In the genomic region with DNA sequence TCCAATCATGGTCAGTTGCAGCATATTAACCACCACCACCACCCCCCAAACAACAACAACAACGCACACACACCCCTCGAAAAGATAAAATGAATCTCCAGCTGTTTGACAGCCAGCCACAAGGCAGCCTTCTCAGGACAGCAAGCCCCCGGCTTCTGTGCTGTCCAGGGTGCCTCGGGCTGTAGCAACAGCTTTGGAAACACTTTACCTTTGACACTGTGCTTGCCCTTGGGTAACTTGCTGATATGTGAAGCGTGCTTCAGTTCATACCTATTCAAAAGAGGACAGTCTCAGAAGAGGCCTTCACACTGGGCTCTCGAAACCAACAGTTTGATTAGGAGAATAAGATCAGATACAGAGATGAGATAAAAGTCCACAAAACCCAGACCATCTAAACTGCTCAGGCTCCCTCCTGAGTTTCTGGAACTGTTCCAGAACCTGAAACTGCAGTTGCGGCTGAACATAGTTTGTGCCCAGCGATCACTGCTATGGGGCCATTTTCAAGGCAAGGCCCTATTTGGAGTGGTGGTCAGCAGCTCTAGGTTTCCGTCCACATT, we compare ENCODE assay signal across 27 cellular contexts. TPM values are rescaled to one million over a fixed set of nuclear protein-coding genes. Genes with fewer than 3 reads are reported as not detected.
DNase-seq lines count a peak whose midpoint lies in the region; ATAC-seq, FAIRE-seq and TF ChIP-seq lines count a peak whose summit lies in the region.
"Had no signal": no experiment of that assay in that cellular context is flagged by ENCODE, and none has a peak within 500 bp of the region (broad histone marks: within the 10 kb centered on the region; RNA-seq: fewer than 3 reads in every experiment).

No MANE protein-coding gene starts in this region.

- no peak for TF ChIP-seq POLR2A in K562 (conservative IDR thresholded peaks at IDR 0.05)

- H3K27me3 ChIP-seq in SK-N-SH (ENCODE audit: insufficient read depth) (no peaks in the 10 kb centered on the region), K562 (ENCODE audit: control insufficient read depth in 2 of 2, insufficient read depth in 2 of 2, low read length in 2 of 2) (no peaks in the 10 kb centered on the region), trophoblast cell (ENCODE audit: insufficient read depth, low read length) (no peaks in the 10 kb centered on the region)
- no peaks in the 10 kb centered on the region for H3K27me3 ChIP-seq in CD8-positive, alpha-beta T cell (ENCODE audit: insufficient read depth, low read length)
- H3K27me3 ChIP-seq: BLaER1, SJCRH30 had no signal

- in situ Hi-C loops in K562 (cut with MboI), result no loop called here

- H3K4me1 ChIP-seq in SK-N-SH (ENCODE audit: control insufficient read depth in 1 of 2, insufficient read depth in 2 of 2, low read depth in 1 of 2, low read length in 1 of 2) (peaks cover 0 to 40% of the 10 kb centered on the region in 2 experiments; a peak in 2 of 4 replicates), K562 (replicated peaks in 1 of 2; ENCODE audit: control insufficient read depth in 2 of 2, insufficient read depth in 2 of 2, low read length in 2 of 2) (no peaks in the 10 kb centered on the region), trophoblast cell (ENCODE audit: control insufficient read depth in 1 of 2, insufficient read depth in 2 of 2, low read length in 2 of 2) (no peaks in the 10 kb centered on the region)
- no peaks in the 10 kb centered on the region for H3K4me1 ChIP-seq in CD8-positive, alpha-beta T cell (ENCODE audit: insufficient read depth, low read length)
- H3K4me1 ChIP-seq: SJCRH30 had no signal

- no peak overlapping the region for H3K18ac ChIP-seq in trophoblast cell (ENCODE audit: low read length)

- H3K9me1 ChIP-seq in K562 (ENCODE audit: control insufficient read depth, insufficient read depth, low read length), result no peaks in the 10 kb centered on the region

- H3K27ac ChIP-seq in SK-N-SH (ENCODE audit: low read depth in 2 of 2, low read length in 1 of 2) (peak overlapping the region in 1 of 2 experiments; percentile 23; a peak in 1 of 4 replicates), K562 (ENCODE audit: extremely low read depth, low read depth, low read length) (no peak overlapping the region), trophoblast cell (ENCODE audit: low read depth, low read length) (no peak overlapping the region)
- H3K27ac ChIP-seq in CD8-positive, alpha-beta T cell (ENCODE audit: low read depth, low read length), result no peak overlapping the region
- H3K27ac ChIP-seq: 22Rv1, BLaER1, SJCRH30 had no signal

- no peak overlapping the region for H2BK5ac ChIP-seq in trophoblast cell (ENCODE audit: low read depth, low read length, poor library complexity)

- CTCF ChIA-PET in SK-N-SH (lab: Yijun Ruan, JAX) (interaction anchor here (0.7 to 1.2 kb wide), 3 partner anchors 41 to 238 kb away, joined by 3 to 4 read pairs (median 4); no protein-coding TSS in a partner anchor), K562 (lab: Yijun Ruan, JAX; ENCODE audit: low intra/inter-chr PET ratio) (no interaction called here)
- CTCF ChIA-PET in CD8-positive, alpha-beta T cell (lab: Charles Lee), result interaction anchor here (0.6 to 1.7 kb wide), 2 partner anchors 30 to 786 kb away, joined by 4 to 5 read pairs; no protein-coding TSS in a partner anchor

- H4K8ac ChIP-seq in trophoblast cell (ENCODE audit: low read depth, low read length), result no peak overlapping the region

- H3K4me2 ChIP-seq in SK-N-SH (no peak overlapping the region), K562 (ENCODE audit: insufficient read depth, low read length) (no peak overlapping the region), trophoblast cell (ENCODE audit: low read length) (no peak overlapping the region)
- H3K4me2 ChIP-seq: BLaER1 had no signal

- H2AK5ac ChIP-seq in trophoblast cell (ENCODE audit: low read length), result no peak overlapping the region

- no peak overlapping the region for H3K23ac ChIP-seq in trophoblast cell (ENCODE audit: low read length)

- H3K4ac ChIP-seq in trophoblast cell (ENCODE audit: low read depth, low read length), result no peak overlapping the region

- peak overlapping the region; percentile 41 for H3K27ac Mint-ChIP-seq in CD8-positive, alpha-beta T cell
- H3K27ac Mint-ChIP-seq: CD4-positive, alpha-beta T cell had no signal

- no peaks in the 10 kb centered on the region for H3K79me1 ChIP-seq in trophoblast cell (ENCODE audit: low read length)

- H4K91ac ChIP-seq in trophoblast cell (ENCODE audit: low read depth, low read length), result no peak overlapping the region

- H3K4me3 Mint-ChIP-seq in CD8-positive, alpha-beta T cell, result no peak overlapping the region
- H3K4me3 Mint-ChIP-seq: CD4-positive, alpha-beta T cell had no signal

- no peak overlapping the region for H3K4me3 ChIP-seq in SK-N-SH (ENCODE audit: low read depth in 2 of 2, low read length in 1 of 2)
- H3K4me3 ChIP-seq in CD8-positive, alpha-beta T cell (ENCODE audit: low read depth, low read length), result no peak overlapping the region
- no peak overlapping the region for H3K4me3 ChIP-seq in K562
- H3K4me3 ChIP-seq in trophoblast cell (ENCODE audit: low read depth, low read length), result no peak overlapping the region
- H3K4me3 ChIP-seq: BLaER1, SJCRH30 had no signal

- no peak for FAIRE-seq in K562 (lab: Jason Lieb, UNC)
- FAIRE-seq: GM12891, HTR-8/SVneo had no signal

- no peak overlapping the region for H3K14ac ChIP-seq in trophoblast cell (ENCODE audit: low read length)

- no peak overlapping the region for H2AFZ ChIP-seq in SK-N-SH (ENCODE audit: low read depth)
- no peak overlapping the region for H2AFZ ChIP-seq in K562 (ENCODE audit: low read depth, low read length)
- H2AFZ ChIP-seq in trophoblast cell (ENCODE audit: insufficient read depth, low read length, poor library complexity), result no peak overlapping the region

- 91% methylated on average over 9 of the region's 9 CpGs for WGBS in SK-N-SH (ENCODE audit: low lambda C conversion rate)
- 91% methylated on average over 9 of the region's 9 CpGs for WGBS in K562 (ENCODE audit: insufficient coverage, low coverage, missing lambda C conversion rate)
- no CpG with 5 or more reads among the region's 9 CpGs for WGBS in trophoblast cell (ENCODE audit: extremely low coverage, insufficient coverage, insufficient read length)

- H3K9me3 ChIP-seq in SK-N-SH (no peaks in the 10 kb centered on the region), K562 (replicated peaks; ENCODE audit: control insufficient read depth, insufficient read depth, low read depth, low read length) (no peaks in the 10 kb centered on the region), trophoblast cell (ENCODE audit: insufficient read depth, low read depth, low read length) (no peaks in the 10 kb centered on the region)
- H3K9me3 ChIP-seq in CD8-positive, alpha-beta T cell (ENCODE audit: low read length), result no peaks in the 10 kb centered on the region
- H3K9me3 ChIP-seq: BLaER1, SJCRH30 had no signal

- no peaks in the 10 kb centered on the region for H3K9me3 Mint-ChIP-seq in CD8-positive, alpha-beta T cell
- H3K9me3 Mint-ChIP-seq: CD4-positive, alpha-beta T cell had no signal

- ATAC-seq in SK-N-SH treated with all-trans-retinoic acid at 6 μM for 48 hours (no peak), K562 (no peak), HG03175 (IDR thresholded peaks at IDR 0.05; ENCODE audit: unreplicated experiment) (no peak), HG02981 (IDR thresholded peaks at IDR 0.05; ENCODE audit: unreplicated experiment) (no peak)
- ATAC-seq in CD8-positive, alpha-beta T cell, result no peak
- ATAC-seq: Panc1 had no signal

- no peaks in the 10 kb centered on the region for H3K4me1 Mint-ChIP-seq in CD8-positive, alpha-beta T cell (ENCODE audit: low read depth)

- no peaks in the 10 kb centered on the region for H3K27me3 Mint-ChIP-seq in CD8-positive, alpha-beta T cell (ENCODE audit: low read depth)
- H3K27me3 Mint-ChIP-seq: CD4-positive, alpha-beta T cell had no signal

- TF ChIP-seq CTCF in SK-N-SH (IDR thresholded peaks at IDR 0.05), result no peak
- no peak for TF ChIP-seq CTCF in CD8-positive, alpha-beta T cell (IDR thresholded peaks at IDR 0.05)
- TF ChIP-seq CTCF in K562 (IDR thresholded peaks at IDR 0.05 in 2 of 3, conservative IDR thresholded peaks at IDR 0.05 in 1 of 3; ENCODE audit: insufficient read depth in 2 of 3, low read depth in 1 of 3, low read length in 3 of 3), result no peak

- TF ChIP-seq RAD21 in SK-N-SH (IDR thresholded peaks at IDR 0.05; ENCODE audit: low read length) (no peak), K562 (CRISPR knock-in tag; conservative IDR thresholded peaks at IDR 0.05 in 1 of 2, IDR thresholded peaks at IDR 0.05 in 1 of 2) (no peak)

- POLR2A ChIA-PET in SK-N-SH (lab: Yijun Ruan, JAX) (interaction anchor here (0.6 to 1.0 kb wide), 2 partner anchors 45 to 83 kb away, joined by 4 read pairs; partner anchors contain the start of gene PARP1), K562 (lab: Yijun Ruan, JAX) (interaction anchor here (1.2 to 2.8 kb wide), 2 partner anchors 10 kb away, joined by 4 to 9 read pairs; no protein-coding TSS in a partner anchor)
- POLR2A ChIA-PET in CD8-positive, alpha-beta T cell (lab: Charles Lee), result no interaction called here

- BruUV-seq in K562 (replicated peaks; lab: Mats Ljungman, UMichigan), result no TSS peak

- H3K9me2 ChIP-seq in SK-N-SH, result no peaks in the 10 kb centered on the region

- H3F3A ChIP-seq in SK-N-SH (replicated peaks; ENCODE audit: insufficient read depth), result no peaks in the 10 kb centered on the region

- DNase-seq in SK-N-SH (no peak), K562 (ENCODE audit: extremely low read depth in 1 of 4, low spot score in 3 of 4) (no peak), trophoblast cell (peak; percentile 39 to 51)
- no peak for DNase-seq in CD8-positive, alpha-beta T cell
- no peak for DNase-seq in stimulated activated CD4-positive, alpha-beta T cell treated with anti-CD3 and anti-CD28 coated beads, Interleukin-2, amount 100 ng/mL, for 48 hours
- DNase-seq: ACHN; CD4-positive, alpha-beta T cell; DND-41; GOT3; HCEC 1CT; MV-4-11; NCI-H1105 treated with DMSO at 0.1 percent for 48 hours; NCI-H2081; NCI-H2171; NCI-H345; NCI-H524; NCI-H774; NK-92 treated with Interleukin-12 subunit alpha and Interleukin-12 subunit beta, amount 100 ng/mL, for 24 hours; SJCRH30 had no signal

- H2BK120ac ChIP-seq in trophoblast cell (ENCODE audit: insufficient read depth, low read length, poor library complexity), result no peak overlapping the region

- H3K36me3 Mint-ChIP-seq in CD8-positive, alpha-beta T cell, result peaks cover 99% of the 10 kb centered on the region

- intact Hi-C loops in CD8-positive, alpha-beta T cell (cut with DNase I, micrococcal nuclease), result no loop called here
- intact Hi-C loops in K562 (cut with micrococcal nuclease), result no loop called here

- H3K79me2 ChIP-seq in SK-N-SH (ENCODE audit: insufficient read depth) (no peaks in the 10 kb centered on the region), K562 (ENCODE audit: control insufficient read depth, insufficient read depth, low read length) (no peaks in the 10 kb centered on the region), trophoblast cell (ENCODE audit: control insufficient read depth, insufficient read depth, low read length, poor library complexity) (no peaks in the 10 kb centered on the region)

- TF ChIP-seq EP300 in SK-N-SH (IDR thresholded peaks at IDR 0.05; ENCODE audit: borderline replicate concordance in 1 of 2, low read depth in 1 of 2, low read length in 1 of 2) (peak in 1 of 2 experiments; percentile 43; a peak in 1 of 4 replicates), K562 (IDR thresholded peaks at IDR 0.05; ENCODE audit: low read length) (no peak)

- H3K36me3 ChIP-seq in SK-N-SH (replicated peaks in 1 of 2; ENCODE audit: control insufficient read depth in 1 of 2, insufficient read depth in 2 of 2, low read length in 1 of 2) (peaks cover 43 to 85% of the 10 kb centered on the region in 2 experiments), K562 (ENCODE audit: control insufficient read depth, insufficient read depth, low read length) (peaks cover 94% of the 10 kb centered on the region), trophoblast cell (ENCODE audit: control insufficient read depth in 1 of 2, insufficient read depth in 2 of 2, low read length in 2 of 2) (peaks cover 36 to 74% of the 10 kb centered on the region in 2 experiments)
- H3K36me3 ChIP-seq in CD8-positive, alpha-beta T cell (ENCODE audit: insufficient read depth, low read length), result peaks cover 61% of the 10 kb centered on the region

- H4K20me1 ChIP-seq in SK-N-SH (ENCODE audit: insufficient read depth) (no peaks in the 10 kb centered on the region), K562 (replicated peaks; ENCODE audit: control insufficient read depth, insufficient read depth, low read length) (no peaks in the 10 kb centered on the region)

- no peak overlapping the region for H4K12ac ChIP-seq in trophoblast cell (ENCODE audit: low read depth, low read length)

- H3K9ac ChIP-seq in SK-N-SH, result no peak overlapping the region
- H3K9ac ChIP-seq in K562 (ENCODE audit: insufficient read depth in 1 of 2, low read depth in 2 of 2, low read length in 2 of 2), result no peak overlapping the region
- H3K9ac ChIP-seq in trophoblast cell (ENCODE audit: low read length), result no peak overlapping the region
- H3K9ac ChIP-seq: BLaER1 had no signal

- no peak overlapping the region for H2BK12ac ChIP-seq in trophoblast cell (ENCODE audit: low read length)

RNA-seq across cellular contexts. Expression of gene PARP1, which starts 44.9 kb away (rescaled TPM):
- polyA plus RNA-seq in SK-N-SH (2012; rRNA removed), result 187 and 239 TPM in 2 replicates
- 134 and 183 TPM in 2 replicates for polyA plus RNA-seq in SK-N-SH (2012; cell fraction: cytosol; rRNA removed)
- polyA plus RNA-seq in SK-N-SH (2012; cell fraction: nucleus; rRNA removed), result 167 and 228 TPM in 2 replicates
- total RNA-seq in CD8-positive, alpha-beta T cell, result 10 to 100 TPM; 38.6 to 46.2 TPM
- 139 and 225 TPM in 2 replicates for total RNA-seq in K562 (2011; cell fraction: chromatin; rRNA removed; ENCODE audit: low replicate concordance)
- total RNA-seq in K562 (2011; cell fraction: nucleolus; rRNA removed), result 160 and 161 TPM in 2 replicates
- total RNA-seq in K562 (2011; cell fraction: nucleoplasm; rRNA removed), result 144 and 147 TPM in 2 replicates
- total RNA-seq in K562 (2014; rRNA removed), result 300 and 416 TPM in 2 replicates
- total RNA-seq in K562 (2014; rRNA removed; fragmentation: Illumina TruSeq; extraction: Trizol), result 187 and 203 TPM in 2 replicates
- 216 and 225 TPM in 2 replicates for total RNA-seq in K562 (2015; rRNA removed; fragmentation: Illumina TruSeq; extraction: Trizol)
- total RNA-seq in K562 (2021), result 245 and 279 TPM in 2 replicates
- polyA plus RNA-seq in K562 (2011; rRNA removed), result 250 and 286 TPM in 2 replicates
- polyA plus RNA-seq in K562 (2011; cell fraction: cytosol; rRNA removed), result 274 and 360 TPM in 2 replicates
- polyA plus RNA-seq in K562 (2011; cell fraction: nucleus; rRNA removed), result 178 and 198 TPM in 2 replicates
- polyA plus RNA-seq in K562 (2012), result 145 and 231 TPM in 2 replicates
- polyA plus RNA-seq in K562 (2014; fragmentation: Illumina TruSeq; extraction: Trizol), result 262 and 306 TPM in 2 replicates
- polyA plus RNA-seq in K562 (2014; fragmentation: Nextera tagmentation; extraction: Ambion mirVana), result 100 to 1,000 TPM; 121 to 211 TPM
- polyA plus RNA-seq in K562 (2014; rRNA removed), result 272 and 273 TPM in 2 replicates
- polyA minus RNA-seq in K562 (2011; rRNA and poly(A)+ RNA removed), result 294 and 321 TPM in 2 replicates
- polyA minus RNA-seq in K562 (2011; cell fraction: cytosol; rRNA and poly(A)+ RNA removed), result 158 and 169 TPM in 2 replicates
- 96.9 and 122 TPM in 2 replicates for polyA minus RNA-seq in K562 (2011; cell fraction: nucleus; rRNA and poly(A)+ RNA removed)
- 55.7 and 59.1 TPM in 2 replicates for polyA plus RNA-seq in trophoblast cell (2013)

RNA-seq across cellular contexts. Expression of gene LIN9, which starts 54.0 kb away (rescaled TPM):
- polyA plus RNA-seq in SK-N-SH (2012; rRNA removed) (1.7 and 2.5 TPM in 2 replicates), K562 (2011; rRNA removed) (22.9 and 33.0 TPM in 2 replicates), K562 (2014; fragmentation: Illumina TruSeq; extraction: Trizol) (21.6 and 25.3 TPM in 2 replicates), K562 (2014; fragmentation: Nextera tagmentation; extraction: Ambion mirVana) (10 to 100 TPM; 19.4 to 26.8 TPM), K562 (2014; rRNA removed) (19.6 and 25.5 TPM in 2 replicates)
- polyA plus RNA-seq in SK-N-SH (2012; cell fraction: cytosol; rRNA removed), result 2.6 and 2.9 TPM in 2 replicates
- polyA plus RNA-seq in SK-N-SH (2012; cell fraction: nucleus; rRNA removed), result 1.5 and 2.3 TPM in 2 replicates
- 1 to 10 TPM; 1.1 to 1.3 TPM for total RNA-seq in CD8-positive, alpha-beta T cell
- 14.8 and 38.6 TPM in 2 replicates for total RNA-seq in K562 (2011; cell fraction: chromatin; rRNA removed; ENCODE audit: low replicate concordance)
- total RNA-seq in K562 (2011; cell fraction: nucleolus; rRNA removed), result 8.2 and 11.1 TPM in 2 replicates
- 15.6 and 18.7 TPM in 2 replicates for total RNA-seq in K562 (2011; cell fraction: nucleoplasm; rRNA removed)
- total RNA-seq in K562 (2014; rRNA removed) (15.8 and 18.8 TPM in 2 replicates), K562 (2014; rRNA removed; fragmentation: Illumina TruSeq; extraction: Trizol) (31.4 and 37.5 TPM in 2 replicates), K562 (2015; rRNA removed; fragmentation: Illumina TruSeq; extraction: Trizol) (29.3 and 30.6 TPM in 2 replicates), K562 (2021) (18.9 and 19.4 TPM in 2 replicates)
- 7.5 and 14.3 TPM in 2 replicates for polyA plus RNA-seq in K562 (2011; cell fraction: cytosol; rRNA removed)
- 15.2 and 19.7 TPM in 2 replicates for polyA plus RNA-seq in K562 (2011; cell fraction: nucleus; rRNA removed)
- polyA plus RNA-seq in K562 (2012), result 11.8 and 14.2 TPM in 2 replicates
- polyA minus RNA-seq in K562 (2011; rRNA and poly(A)+ RNA removed), result 23.7 and 24.4 TPM in 2 replicates
- 6.8 and 10.7 TPM in 2 replicates for polyA minus RNA-seq in K562 (2011; cell fraction: cytosol; rRNA and poly(A)+ RNA removed)
- 10.4 and 18.0 TPM in 2 replicates for polyA minus RNA-seq in K562 (2011; cell fraction: nucleus; rRNA and poly(A)+ RNA removed)
- polyA plus RNA-seq in trophoblast cell (2013), result 11.3 and 11.4 TPM in 2 replicates

Comparison
In these comparisons a context has a peak if more than half of its experiments do, and no peak if none do; other contexts are left out.
1. DNase-seq: peak in trophoblast cell (2 of 2); none in SK-N-SH (single experiment), CD8-positive, alpha-beta T cell (0 of 7), K562 (0 of 4) and stimulated activated CD4-positive, alpha-beta T cell treated with anti-CD3 and anti-CD28 coated beads, Interleukin-2, amount 100 ng/mL, for 48 hours (0 of 2).
2. Of the 27 proteins assayed by ChIP-seq in both K562 and SK-N-SH: peak only in K562: NFIC; only in SK-N-SH: GATA2 and MXI1; in both: none; in neither: 23; mixed calls (peak in some experiments, not most) for 1.